In the genomic region with DNA sequence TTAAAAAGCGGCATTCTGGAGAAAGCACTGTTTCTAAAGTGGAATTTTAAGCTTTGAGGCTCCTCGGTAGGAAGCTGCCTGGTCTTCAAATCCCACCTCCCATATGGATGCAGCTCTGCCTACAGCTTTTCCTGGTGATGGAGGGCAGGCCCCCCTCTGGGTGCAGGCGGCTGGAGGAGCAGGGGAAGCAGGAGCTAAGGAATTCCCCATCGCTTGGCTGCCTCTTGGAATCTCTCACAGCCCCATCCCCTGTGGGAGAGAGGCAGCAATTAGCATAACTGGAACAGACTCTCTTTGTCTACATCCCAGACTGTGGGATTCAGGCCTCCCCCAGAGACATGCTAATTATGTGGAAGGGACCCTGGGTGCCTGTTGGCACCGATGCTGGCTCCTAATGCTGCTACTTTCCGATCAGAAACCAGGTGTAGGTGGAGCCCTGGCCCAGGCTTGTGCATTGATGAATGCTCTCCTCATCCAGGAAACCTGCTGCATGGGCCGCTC, we compare ENCODE assay signal across 16 cellular contexts. TPM values are rescaled to one million over a fixed set of nuclear protein-coding genes. Genes with fewer than 3 reads are reported as not detected.
A peak's percentile ranks its signal among the peaks of the same experiment; 100 is the strongest.
DNase-seq lines count a peak whose midpoint lies in the region; ATAC-seq, FAIRE-seq and TF ChIP-seq lines count a peak whose summit lies in the region.
"Had no signal": no experiment of that assay in that cellular context is flagged by ENCODE, and none has a peak within 500 bp of the region (broad histone marks: within the 10 kb centered on the region; RNA-seq: fewer than 3 reads in every experiment).

No MANE protein-coding gene starts in this region.

- H3K36me3 ChIP-seq in keratinocyte (ENCODE audit: control insufficient read depth in 2 of 2, extremely low read depth in 1 of 2, insufficient read depth in 2 of 2, low read length in 2 of 2) (no peaks in the 10 kb centered on the region), smooth muscle cell (ENCODE audit: low read depth) (no peaks in the 10 kb centered on the region)
- H3K36me3 ChIP-seq: lower lobe of right lung had no signal

- no peak for FAIRE-seq in keratinocyte (lab: Jason Lieb, UNC)
- FAIRE-seq: frontal cortex had no signal

- H3K9me1 ChIP-seq in keratinocyte (ENCODE audit: control insufficient read depth, extremely low read depth, insufficient read depth, low read length) = no peaks in the 10 kb centered on the region

- H3K9me3 ChIP-seq in keratinocyte (ENCODE audit: control insufficient read depth, low read depth, low read length) (no peaks in the 10 kb centered on the region), smooth muscle cell (replicated peaks; ENCODE audit: low read depth) (no peaks in the 10 kb centered on the region)
- H3K9me3 ChIP-seq: lower lobe of right lung had no signal

- H3K27me3 ChIP-seq in keratinocyte (ENCODE audit: control insufficient read depth, extremely low read depth, insufficient read depth, low read length) (no peaks in the 10 kb centered on the region), smooth muscle cell (ENCODE audit: low read depth) (no peaks in the 10 kb centered on the region)

- H4K20me1 ChIP-seq in keratinocyte (ENCODE audit: control insufficient read depth, extremely low read depth, insufficient read depth, low read length) = no peaks in the 10 kb centered on the region
- H4K20me1 ChIP-seq in smooth muscle cell (ENCODE audit: low read depth) = no peaks in the 10 kb centered on the region

- no peak overlapping the region for H3K4me3 ChIP-seq in keratinocyte (ENCODE audit: control insufficient read depth in 2 of 3, extremely low read depth in 1 of 3, insufficient read depth in 2 of 3, low read depth in 1 of 3, low read length in 3 of 3)
- no peak overlapping the region for H3K4me3 ChIP-seq in smooth muscle cell
- H3K4me3 ChIP-seq: lower lobe of right lung had no signal

- H3K9ac ChIP-seq in keratinocyte (ENCODE audit: control insufficient read depth, extremely low read depth, insufficient read depth, low read length) = peak overlapping the region; percentile 2
- H3K9ac ChIP-seq in smooth muscle cell (ENCODE audit: low read depth) = no peak overlapping the region

- no peak for TF ChIP-seq CTCF in keratinocyte (optimal IDR thresholded peaks at IDR 0.05 in 1 of 3, IDR thresholded peaks at IDR 0.05 in 1 of 3, conservative IDR thresholded peaks at IDR 0.05 in 1 of 3; ENCODE audit: extremely low read depth in 1 of 3, insufficient read depth in 2 of 3, low read length in 3 of 3)
- no peak for TF ChIP-seq CTCF in smooth muscle cell (IDR thresholded peaks at IDR 0.05; ENCODE audit: borderline replicate concordance, insufficient read depth, poor library complexity, severe bottlenecking)

- WGBS in smooth muscle cell (ENCODE audit: low lambda C conversion rate) = 16% methylated on average over 7 of the region's 7 CpGs

- peak; percentile 58 for DNase-seq in NCI-H345 (lab: John Stamatoyannopoulos, UW)
- no peak for DNase-seq in NCI-H345 treated with DMSO at 0.1 percent for 48 hours (lab: John Stamatoyannopoulos, UW; ENCODE audit: unreplicated experiment)
- DNase-seq in SW480 (ENCODE audit: low spot score) = peak; percentile 21
- no peak for DNase-seq in keratinocyte (ENCODE audit: low read depth, low spot score)
- no peak for DNase-seq in smooth muscle cell (lab: John Stamatoyannopoulos, UW; ENCODE audit: unreplicated experiment)
- no peak for DNase-seq in central memory CD4-positive, alpha-beta T cell
- DNase-seq: activated naive CD4-positive, alpha-beta T cell treated with anti-CD3 and anti-CD28 coated beads, Interleukin-2, amount 50 U/mL, for 16 hours; cortex of kidney; DND-41; lower lobe of right lung; right cardiac atrium; T-helper 9 cell had no signal

- H3F3A ChIP-seq in smooth muscle cell (ENCODE audit: low read depth) = peaks cover 9% of the 10 kb centered on the region

- dilution Hi-C loops in keratinocyte (cut with MboI; ENCODE audit: extremely low pct_ligation_motif_present, low sequenced_read_pairs) = no loop called here

- H3K79me2 ChIP-seq in keratinocyte (ENCODE audit: control insufficient read depth, insufficient read depth, low read length) (no peaks in the 10 kb centered on the region), smooth muscle cell (ENCODE audit: low read depth) (no peaks in the 10 kb centered on the region)

- H2AFZ ChIP-seq in keratinocyte (ENCODE audit: control insufficient read depth, low read length) (no peak overlapping the region), smooth muscle cell (ENCODE audit: low read depth) (no peak overlapping the region)

- H3K4me2 ChIP-seq in keratinocyte (ENCODE audit: control insufficient read depth, extremely low read depth, insufficient read depth, low read depth, low read length) (no peak overlapping the region), smooth muscle cell (peak overlapping the region; percentile 46)

- ATAC-seq in HG03432 (IDR thresholded peaks at IDR 0.05; ENCODE audit: unreplicated experiment) (no peak), GM21528 (IDR thresholded peaks at IDR 0.05; ENCODE audit: low FRiP score, unreplicated experiment) (no peak)
- ATAC-seq: lower lobe of right lung, right cardiac atrium had no signal

- H3K27ac ChIP-seq in keratinocyte (ENCODE audit: control insufficient read depth, insufficient read depth, low read length) (peak overlapping the region; percentile 16), smooth muscle cell (ENCODE audit: low read depth) (no peak overlapping the region)
- H3K27ac ChIP-seq: HL-60, lower lobe of right lung had no signal

- H3K4me1 ChIP-seq in keratinocyte (ENCODE audit: control insufficient read depth, extremely low read depth, insufficient read depth, low read length) (peaks cover 54% of the 10 kb centered on the region), smooth muscle cell (ENCODE audit: low read depth) (peaks cover 24% of the 10 kb centered on the region)
- H3K4me1 ChIP-seq: lower lobe of right lung had no signal

RNA-seq across cellular contexts. Expression of a gene that starts 51.3 kb away (rescaled TPM):
- 200 to 263 TPM (median 241 TPM) in 3 replicates for polyA plus RNA-seq in keratinocyte
- polyA plus RNA-seq in keratinocyte (2011; ENCODE audit: low read depth) = 48.8 TPM
- 99.5 and 116 TPM in 2 replicates for polyA plus RNA-seq in keratinocyte (2011; cell fraction: cytosol; rRNA removed)
- polyA plus RNA-seq in keratinocyte (2011; cell fraction: nucleus; rRNA removed) = 432 and 488 TPM in 2 replicates
- 63.4 and 175 TPM in 2 replicates for polyA plus RNA-seq in keratinocyte (2012; ENCODE audit: low replicate concordance)
- 261 to 340 TPM (median 323 TPM) in 3 replicates for polyA minus RNA-seq in keratinocyte
- 149 TPM for polyA minus RNA-seq in keratinocyte (2011; cell fraction: cytosol; rRNA and poly(A)+ RNA removed)
- polyA minus RNA-seq in keratinocyte (2011; cell fraction: nucleus; rRNA and poly(A)+ RNA removed) = 253 and 530 TPM in 2 replicates
- 25.6 and 34.1 TPM in 2 replicates for total RNA-seq in smooth muscle cell
- 15.3 and 25.5 TPM in 2 replicates for polyA plus RNA-seq in smooth muscle cell

Comparison
In these comparisons a context has a peak if more than half of its experiments do, and no peak if none do; other contexts are left out.
1. DNase-seq: peak in NCI-H345 (single experiment) and SW480 (single experiment); none in NCI-H345 treated with DMSO at 0.1 percent for 48 hours (single experiment), keratinocyte (single experiment), smooth muscle cell (single experiment) and central memory CD4-positive, alpha-beta T cell (single experiment).